In genomic region chr7:50335795-50336754, GRCh38 we compare ENCODE assay signal across 9 cellular contexts. TPM values are rescaled to one million over a fixed set of nuclear protein-coding genes. Genes with fewer than 3 reads are reported as not detected.
DNase-seq lines count a peak whose midpoint lies in the region; TF ChIP-seq lines count a peak whose summit lies in the region.
"Had no signal": no experiment of that assay in that cellular context is flagged by ENCODE, and none has a peak within 500 bp of the region (broad histone marks: within the 10 kb centered on the region; RNA-seq: fewer than 3 reads in every experiment).

No MANE protein-coding gene starts in this region.

- no peak for TF ChIP-seq POLR2A in Peyer's patch (IDR thresholded peaks at IDR 0.05)

- H3K4me1 Mint-ChIP-seq in Caco-2 (ENCODE audit: low read depth, unreplicated experiment): no peaks in the 10 kb centered on the region
- peaks cover 5% of the 10 kb centered on the region for H3K4me1 Mint-ChIP-seq in endothelial cell (ENCODE audit: unreplicated experiment)

- H3K4me3 ChIP-seq in Peyer's patch (peak overlapping the region in 1 of 4 donors; percentile 8), Caco-2 (ENCODE audit: low read depth, low read length) (no peak overlapping the region)

- no peaks in the 10 kb centered on the region for H3K9me3 Mint-ChIP-seq in Caco-2 (ENCODE audit: unreplicated experiment)
- H3K9me3 Mint-ChIP-seq in endothelial cell (ENCODE audit: unreplicated experiment): no peaks in the 10 kb centered on the region
- H3K9me3 Mint-ChIP-seq: T-helper 1 cell treated with Interleukin-12 subunit alpha and Interleukin-12 subunit beta and Interleukin-4 antibody, amounts not matched to agents 30 μg/mL and 1 μg/mL, for 36 hours had no signal

- H3K27ac Mint-ChIP-seq in Caco-2 (ENCODE audit: unreplicated experiment) (no peak overlapping the region), endothelial cell (ENCODE audit: unreplicated experiment) (no peak overlapping the region)
- H3K27ac Mint-ChIP-seq: T-helper 1 cell treated with Interleukin-12 subunit alpha and Interleukin-12 subunit beta and Interleukin-4 antibody, amounts not matched to agents 30 μg/mL and 1 μg/mL, for 36 hours had no signal

- no peaks in the 10 kb centered on the region for H3K9me3 ChIP-seq in Peyer's patch
- H3K9me3 ChIP-seq in Caco-2: no peaks in the 10 kb centered on the region

- H3K27me3 Mint-ChIP-seq in Caco-2 (ENCODE audit: insufficient read depth, unreplicated experiment) (peaks cover 12% of the 10 kb centered on the region), endothelial cell (ENCODE audit: unreplicated experiment) (peaks cover 1% of the 10 kb centered on the region)

- peak overlapping the region; percentile 67 to 86 (median 78) for H3K27ac ChIP-seq in Peyer's patch

- no peaks in the 10 kb centered on the region for H3K27me3 ChIP-seq in Peyer's patch
- no peaks in the 10 kb centered on the region for H3K27me3 ChIP-seq in Caco-2 (replicated peaks; ENCODE audit: control insufficient read depth, insufficient read depth, low read length)

- no peak overlapping the region for H3K4me3 Mint-ChIP-seq in Caco-2 (ENCODE audit: unreplicated experiment)
- no peak overlapping the region for H3K4me3 Mint-ChIP-seq in endothelial cell (ENCODE audit: unreplicated experiment)
- H3K4me3 Mint-ChIP-seq: T-helper 1 cell treated with Interleukin-12 subunit alpha and Interleukin-12 subunit beta and Interleukin-4 antibody, amounts not matched to agents 30 μg/mL and 1 μg/mL, for 36 hours had no signal

- H3K4me1 ChIP-seq in Peyer's patch (peaks cover 0 to 45% (median 16%) of the 10 kb centered on the region in 4 donors), Caco-2 (no peaks in the 10 kb centered on the region)

- POLR2A ChIA-PET in Caco-2 (lab: Charles Lee): no interaction called here

- no TSS peak for BruUV-seq in Caco-2 (replicated peaks; lab: Mats Ljungman, UMichigan)

- no peaks in the 10 kb centered on the region for H3K36me3 Mint-ChIP-seq in Caco-2 (ENCODE audit: insufficient read depth, unreplicated experiment)
- no peaks in the 10 kb centered on the region for H3K36me3 Mint-ChIP-seq in endothelial cell (ENCODE audit: low read depth, unreplicated experiment)

- TF ChIP-seq CTCF in Peyer's patch (IDR thresholded peaks at IDR 0.05) (no peak), Caco-2 (IDR thresholded peaks at IDR 0.05; ENCODE audit: insufficient read depth in 1 of 2, low read depth in 1 of 2, low read length in 1 of 2, severe bottlenecking in 1 of 2, unreplicated experiment in 1 of 2) (no peak), GM20000 (IDR thresholded peaks at IDR 0.05; ENCODE audit: extremely low read depth, missing control alignments) (no peak), endothelial cell (IDR thresholded peaks at IDR 0.05; ENCODE audit: unreplicated experiment) (no peak)

- peak; percentile 13 for DNase-seq in NCI-H510A treated with DMSO at 0.1 percent for 48 hours (lab: John Stamatoyannopoulos, UW)
- no peak for DNase-seq in NCI-H510A (lab: John Stamatoyannopoulos, UW)
- DNase-seq in Peyer's patch: peak in 2 of 3 donors; percentile 71 to 81
- DNase-seq in activated gamma-delta T cell treated with Interleukin-2 at 50 U/mL for 16 hours: peak; percentile 84
- peak; percentile 82 to 84 for DNase-seq in stimulated activated CD4-positive, alpha-beta T cell treated with anti-CD3 and anti-CD28 coated beads, Interleukin-2, amount 100 ng/mL, for 24 hours
- DNase-seq in Caco-2: no peak
- DNase-seq in GM20000 (ENCODE audit: low spot score): no peak
- no peak for DNase-seq in endothelial cell (ENCODE audit: low spot score)

- intact Hi-C loops in Caco-2 (cut with micrococcal nuclease; ENCODE audit: unreplicated experiment): no loop called here

- CTCF ChIA-PET in Caco-2 (lab: Charles Lee): no interaction called here

- H3K36me3 ChIP-seq in Peyer's patch: no peaks in the 10 kb centered on the region
- no peaks in the 10 kb centered on the region for H3K36me3 ChIP-seq in Caco-2 (ENCODE audit: control insufficient read depth, insufficient read depth, low read length)

RNA-seq across cellular contexts. Expression of gene IKZF1, which starts 31.6 kb away (rescaled TPM):
- total RNA-seq in Peyer's patch: 100 to 1,000 TPM in 1 of 4 donors, 10 to 100 TPM in 3; 25.3 to 108 (median 31.7) TPM
- total RNA-seq in Caco-2 (2022): not detected in 2 replicates
- total RNA-seq in endothelial cell (ENCODE audit: unreplicated experiment): 3.1 TPM

Comparison
In these comparisons a context has a peak if more than half of its experiments do, and no peak if none do; other contexts are left out.
1. DNase-seq: peak in NCI-H510A treated with DMSO at 0.1 percent for 48 hours (single experiment), Peyer's patch (2 of 3), activated gamma-delta T cell treated with Interleukin-2 at 50 U/mL for 16 hours (single experiment) and stimulated activated CD4-positive, alpha-beta T cell treated with anti-CD3 and anti-CD28 coated beads, Interleukin-2, amount 100 ng/mL, for 24 hours (2 of 2); none in NCI-H510A (single experiment), Caco-2 (0 of 2), GM20000 (single experiment) and endothelial cell (single experiment).